ENCODE assay signal across 25 cellular contexts in genomic region chr12:58453306-58453705, GRCh38.
"Had no signal": no experiment of that assay in that cellular context is flagged by ENCODE, and none has a peak within 500 bp of the region (broad histone marks: within the 10 kb centered on the region; RNA-seq: fewer than 3 reads in every experiment).

No MANE protein-coding gene starts in this region.

- H3K4me3 ChIP-seq: hepatocyte, left ventricle myocardium inferior, lung, pancreas, prostate gland, smooth muscle cell, transverse colon, upper lobe of left lung, vagina had no signal

- H2AFZ ChIP-seq: hepatocyte had no signal

- DNase-seq: islet precursor cell; left ventricle myocardium inferior; mesendoderm; naive thymus-derived CD4-positive, alpha-beta T cell; pancreas; posterior cingulate gyrus; retina; right cardiac atrium; stimulated activated CD4-positive, alpha-beta T cell treated with anti-CD3 and anti-CD28 coated beads, Interleukin-1b, Interleukin-23, amount 100 ng/mL, for 48 hours; stimulated activated CD4-positive, alpha-beta T cell treated with anti-CD3 and anti-CD28 coated beads, Interleukin-2, amount 100 ng/mL, for 48 hours; stimulated activated CD4-positive, alpha-beta T cell treated with anti-CD3 and anti-CD28 coated beads, Interleukin-4, amount 100 ng/mL, for 4 hours; stimulated activated CD8-positive, alpha-beta memory T cell treated with anti-CD3 and anti-CD28 coated beads, Interleukin-4, amount 100 ng/mL, for 48 hours; stimulated activated naive CD4-positive, alpha-beta T cell treated with Interleukin-2 at 50 U/mL for 16 hours; stimulated activated naive CD8-positive, alpha-beta T cell treated with anti-CD3 and anti-CD28 coated beads, Interleukin-15, amount 100 ng/mL, for 72 hours; substantia nigra; transverse colon; upper lobe of left lung had no signal

- H3K36me3 ChIP-seq: left ventricle myocardium inferior, pancreas, prostate gland, transverse colon, upper lobe of left lung, vagina had no signal

- H3K27me3 ChIP-seq: hepatocyte, pancreas, transverse colon, upper lobe of left lung, vagina had no signal

- H3K27ac ChIP-seq: hepatocyte, left ventricle myocardium inferior, pancreas, prostate gland, transverse colon, upper lobe of left lung, vagina had no signal

- ATAC-seq: naive thymus-derived CD4-positive, alpha-beta T cell; natural killer cell treated with Interleukin-12 subunit alpha and Interleukin-12 subunit beta and Interleukin-15 and Interleukin-18, amount 100 ng/mL, for 72 hours; pancreas; right cardiac atrium; sciatic nerve; stimulated activated memory B cell treated with anti-CD40 and anti-IgM and Interleukin-4, amounts not matched to agents 10 μg/mL and 1 μg/mL and 100 μg/mL, for 72 hours; stimulated activated naive CD8-positive, alpha-beta T cell treated with anti-CD3 and anti-CD28 coated beads, Interleukin-15, amount 100 ng/mL, for 72 hours had no signal

- H3K79me2 ChIP-seq: hepatocyte had no signal

- H3K9me3 ChIP-seq: left ventricle myocardium inferior, pancreas, prostate gland, transverse colon, upper lobe of left lung, vagina had no signal

- H3K4me1 ChIP-seq: left ventricle myocardium inferior, pancreas, prostate gland, transverse colon, upper lobe of left lung had no signal

- H3K4me2 ChIP-seq: hepatocyte, smooth muscle cell had no signal
